2 cellular contexts compared by ENCODE assay signal in the genomic region with DNA sequence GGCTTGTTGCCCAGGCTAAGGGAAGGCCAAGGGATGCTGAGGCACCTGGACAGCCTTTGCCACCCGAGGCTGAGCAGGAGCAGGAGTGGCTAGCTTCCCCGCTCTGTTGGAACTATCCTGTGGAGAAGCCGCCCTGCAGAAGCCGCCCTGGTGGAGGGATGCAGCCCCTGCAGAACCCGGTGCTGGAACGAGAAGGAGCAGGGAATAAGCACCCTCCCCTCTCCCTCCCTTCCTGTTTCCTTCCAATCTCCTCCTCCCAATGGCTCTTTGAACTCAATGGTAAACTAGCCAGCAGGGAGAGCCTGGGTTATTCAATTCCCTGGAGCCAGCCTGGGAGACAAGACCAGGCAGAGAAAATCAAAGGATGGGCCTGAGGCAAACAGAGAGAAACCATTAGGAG.
TF ChIP-seq lines count a peak whose summit lies in the region.

No MANE protein-coding gene starts in this region.

TF ChIP-seq in A549, 52 proteins besides CTCF, POLR2A, EP300 and RAD21:
- TF ChIP-seq, protein P1, sequence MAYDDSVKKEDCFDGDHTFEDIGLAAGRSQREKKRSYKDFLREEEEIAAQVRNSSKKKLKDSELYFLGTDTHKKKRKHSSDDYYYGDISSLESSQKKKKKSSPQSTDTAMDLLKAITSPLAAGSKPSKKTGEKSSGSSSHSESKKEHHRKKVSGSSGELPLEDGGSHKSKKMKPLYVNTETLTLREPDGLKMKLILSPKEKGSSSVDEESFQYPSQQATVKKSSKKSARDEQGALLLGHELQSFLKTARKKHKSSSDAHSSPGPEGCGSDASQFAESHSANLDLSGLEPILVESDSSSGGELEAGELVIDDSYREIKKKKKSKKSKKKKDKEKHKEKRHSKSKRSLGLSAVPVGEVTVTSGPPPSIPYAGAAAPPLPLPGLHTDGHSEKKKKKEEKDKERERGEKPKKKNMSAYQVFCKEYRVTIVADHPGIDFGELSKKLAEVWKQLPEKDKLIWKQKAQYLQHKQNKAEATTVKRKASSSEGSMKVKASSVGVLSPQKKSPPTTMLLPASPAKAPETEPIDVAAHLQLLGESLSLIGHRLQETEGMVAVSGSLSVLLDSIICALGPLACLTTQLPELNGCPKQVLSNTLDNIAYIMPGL (CRISPR knock-in tag; IDR thresholded peaks at IDR 0.05; ENCODE audit: borderline replicate concordance): no peak
- TF ChIP-seq RARB (CRISPR knock-in tag; IDR thresholded peaks at IDR 0.05) (no peak), ZNF302 (CRISPR knock-in tag; IDR thresholded peaks at IDR 0.05) (no peak), MYC (IDR thresholded peaks at IDR 0.05; ENCODE audit: borderline replicate concordance, low read length) (no peak), MAFK (IDR thresholded peaks at IDR 0.05; ENCODE audit: partially characterized antibody) (no peak), NFE2L2 (conservative IDR thresholded peaks at IDR 0.05; ENCODE audit: low read length) (no peak), SMC3 (IDR thresholded peaks at IDR 0.05) (no peak), FOSL2 (IDR thresholded peaks at IDR 0.05) (no peak), FOSL2 (CRISPR knock-in tag; IDR thresholded peaks at IDR 0.05) (no peak), RFX5 (IDR thresholded peaks at IDR 0.05) (no peak), TFCP2L1 (CRISPR knock-in tag; IDR thresholded peaks at IDR 0.05) (no peak), NR3C1 (IDR thresholded peaks at IDR 0.05) (no peak), SREBF2 (IDR thresholded peaks at IDR 0.05) (no peak)
- TF ChIP-seq, protein P2, sequence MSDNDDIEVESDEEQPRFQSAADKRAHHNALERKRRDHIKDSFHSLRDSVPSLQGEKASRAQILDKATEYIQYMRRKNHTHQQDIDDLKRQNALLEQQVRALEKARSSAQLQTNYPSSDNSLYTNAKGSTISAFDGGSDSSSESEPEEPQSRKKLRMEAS (IDR thresholded peaks at IDR 0.05): no peak
- TF ChIP-seq, protein P3, sequence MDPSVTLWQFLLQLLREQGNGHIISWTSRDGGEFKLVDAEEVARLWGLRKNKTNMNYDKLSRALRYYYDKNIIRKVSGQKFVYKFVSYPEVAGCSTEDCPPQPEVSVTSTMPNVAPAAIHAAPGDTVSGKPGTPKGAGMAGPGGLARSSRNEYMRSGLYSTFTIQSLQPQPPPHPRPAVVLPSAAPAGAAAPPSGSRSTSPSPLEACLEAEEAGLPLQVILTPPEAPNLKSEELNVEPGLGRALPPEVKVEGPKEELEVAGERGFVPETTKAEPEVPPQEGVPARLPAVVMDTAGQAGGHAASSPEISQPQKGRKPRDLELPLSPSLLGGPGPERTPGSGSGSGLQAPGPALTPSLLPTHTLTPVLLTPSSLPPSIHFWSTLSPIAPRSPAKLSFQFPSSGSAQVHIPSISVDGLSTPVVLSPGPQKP (IDR thresholded peaks at IDR 0.05; ENCODE audit: low read depth, low read length): no peak
- TF ChIP-seq, protein P4, sequence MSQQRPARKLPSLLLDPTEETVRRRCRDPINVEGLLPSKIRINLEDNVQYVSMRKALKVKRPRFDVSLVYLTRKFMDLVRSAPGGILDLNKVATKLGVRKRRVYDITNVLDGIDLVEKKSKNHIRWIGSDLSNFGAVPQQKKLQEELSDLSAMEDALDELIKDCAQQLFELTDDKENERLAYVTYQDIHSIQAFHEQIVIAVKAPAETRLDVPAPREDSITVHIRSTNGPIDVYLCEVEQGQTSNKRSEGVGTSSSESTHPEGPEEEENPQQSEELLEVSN (IDR thresholded peaks at IDR 0.05; ENCODE audit: borderline replicate concordance, low read depth): no peak
- TF ChIP-seq, protein P5, sequence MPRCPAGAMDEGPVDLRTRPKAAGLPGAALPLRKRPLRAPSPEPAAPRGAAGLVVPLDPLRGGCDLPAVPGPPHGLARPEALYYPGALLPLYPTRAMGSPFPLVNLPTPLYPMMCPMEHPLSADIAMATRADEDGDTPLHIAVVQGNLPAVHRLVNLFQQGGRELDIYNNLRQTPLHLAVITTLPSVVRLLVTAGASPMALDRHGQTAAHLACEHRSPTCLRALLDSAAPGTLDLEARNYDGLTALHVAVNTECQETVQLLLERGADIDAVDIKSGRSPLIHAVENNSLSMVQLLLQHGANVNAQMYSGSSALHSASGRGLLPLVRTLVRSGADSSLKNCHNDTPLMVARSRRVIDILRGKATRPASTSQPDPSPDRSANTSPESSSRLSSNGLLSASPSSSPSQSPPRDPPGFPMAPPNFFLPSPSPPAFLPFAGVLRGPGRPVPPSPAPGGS (IDR thresholded peaks at IDR 0.05): no peak

TF ChIP-seq in GM23338, 12 proteins besides CTCF, POLR2A, EP300 and RAD21 (continued from another document):
- TF ChIP-seq, protein P6, sequence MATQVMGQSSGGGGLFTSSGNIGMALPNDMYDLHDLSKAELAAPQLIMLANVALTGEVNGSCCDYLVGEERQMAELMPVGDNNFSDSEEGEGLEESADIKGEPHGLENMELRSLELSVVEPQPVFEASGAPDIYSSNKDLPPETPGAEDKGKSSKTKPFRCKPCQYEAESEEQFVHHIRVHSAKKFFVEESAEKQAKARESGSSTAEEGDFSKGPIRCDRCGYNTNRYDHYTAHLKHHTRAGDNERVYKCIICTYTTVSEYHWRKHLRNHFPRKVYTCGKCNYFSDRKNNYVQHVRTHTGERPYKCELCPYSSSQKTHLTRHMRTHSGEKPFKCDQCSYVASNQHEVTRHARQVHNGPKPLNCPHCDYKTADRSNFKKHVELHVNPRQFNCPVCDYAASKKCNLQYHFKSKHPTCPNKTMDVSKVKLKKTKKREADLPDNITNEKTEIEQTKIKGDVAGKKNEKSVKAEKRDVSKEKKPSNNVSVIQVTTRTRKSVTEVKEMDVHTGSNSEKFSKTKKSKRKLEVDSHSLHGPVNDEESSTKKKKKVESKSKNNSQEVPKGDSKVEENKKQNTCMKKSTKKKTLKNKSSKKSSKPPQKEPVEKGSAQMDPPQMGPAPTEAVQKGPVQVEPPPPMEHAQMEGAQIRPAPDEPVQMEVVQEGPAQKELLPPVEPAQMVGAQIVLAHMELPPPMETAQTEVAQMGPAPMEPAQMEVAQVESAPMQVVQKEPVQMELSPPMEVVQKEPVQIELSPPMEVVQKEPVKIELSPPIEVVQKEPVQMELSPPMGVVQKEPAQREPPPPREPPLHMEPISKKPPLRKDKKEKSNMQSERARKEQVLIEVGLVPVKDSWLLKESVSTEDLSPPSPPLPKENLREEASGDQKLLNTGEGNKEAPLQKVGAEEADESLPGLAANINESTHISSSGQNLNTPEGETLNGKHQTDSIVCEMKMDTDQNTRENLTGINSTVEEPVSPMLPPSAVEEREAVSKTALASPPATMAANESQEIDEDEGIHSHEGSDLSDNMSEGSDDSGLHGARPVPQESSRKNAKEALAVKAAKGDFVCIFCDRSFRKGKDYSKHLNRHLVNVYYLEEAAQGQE (IDR thresholded peaks at IDR 0.05; ENCODE audit: unreplicated experiment): no peak
- TF ChIP-seq ZNF331 (CRISPR knock-in tag; IDR thresholded peaks at IDR 0.05; ENCODE audit: low read depth) (no peak), CREB1 (CRISPR knock-in tag; IDR thresholded peaks at IDR 0.05; ENCODE audit: low read depth) (no peak), ZNF114 (CRISPR knock-in tag; IDR thresholded peaks at IDR 0.05) (no peak), POLR2AphosphoS5 (IDR thresholded peaks at IDR 0.05; ENCODE audit: low read depth) (no peak), NANOG (IDR thresholded peaks at IDR 0.05; ENCODE audit: borderline replicate concordance) (no peak), EZH2phosphoT487 (IDR thresholded peaks at IDR 0.05; ENCODE audit: unreplicated experiment) (no peak), EZH2 (IDR thresholded peaks at IDR 0.05; ENCODE audit: low read depth, unreplicated experiment) (no peak), JUNB (IDR thresholded peaks at IDR 0.05; ENCODE audit: unreplicated experiment) (no peak)
- TF ChIP-seq, protein P7, sequence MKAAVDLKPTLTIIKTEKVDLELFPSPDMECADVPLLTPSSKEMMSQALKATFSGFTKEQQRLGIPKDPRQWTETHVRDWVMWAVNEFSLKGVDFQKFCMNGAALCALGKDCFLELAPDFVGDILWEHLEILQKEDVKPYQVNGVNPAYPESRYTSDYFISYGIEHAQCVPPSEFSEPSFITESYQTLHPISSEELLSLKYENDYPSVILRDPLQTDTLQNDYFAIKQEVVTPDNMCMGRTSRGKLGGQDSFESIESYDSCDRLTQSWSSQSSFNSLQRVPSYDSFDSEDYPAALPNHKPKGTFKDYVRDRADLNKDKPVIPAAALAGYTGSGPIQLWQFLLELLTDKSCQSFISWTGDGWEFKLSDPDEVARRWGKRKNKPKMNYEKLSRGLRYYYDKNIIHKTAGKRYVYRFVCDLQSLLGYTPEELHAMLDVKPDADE (IDR thresholded peaks at IDR 0.05): no peak
- TF ChIP-seq, protein P8, sequence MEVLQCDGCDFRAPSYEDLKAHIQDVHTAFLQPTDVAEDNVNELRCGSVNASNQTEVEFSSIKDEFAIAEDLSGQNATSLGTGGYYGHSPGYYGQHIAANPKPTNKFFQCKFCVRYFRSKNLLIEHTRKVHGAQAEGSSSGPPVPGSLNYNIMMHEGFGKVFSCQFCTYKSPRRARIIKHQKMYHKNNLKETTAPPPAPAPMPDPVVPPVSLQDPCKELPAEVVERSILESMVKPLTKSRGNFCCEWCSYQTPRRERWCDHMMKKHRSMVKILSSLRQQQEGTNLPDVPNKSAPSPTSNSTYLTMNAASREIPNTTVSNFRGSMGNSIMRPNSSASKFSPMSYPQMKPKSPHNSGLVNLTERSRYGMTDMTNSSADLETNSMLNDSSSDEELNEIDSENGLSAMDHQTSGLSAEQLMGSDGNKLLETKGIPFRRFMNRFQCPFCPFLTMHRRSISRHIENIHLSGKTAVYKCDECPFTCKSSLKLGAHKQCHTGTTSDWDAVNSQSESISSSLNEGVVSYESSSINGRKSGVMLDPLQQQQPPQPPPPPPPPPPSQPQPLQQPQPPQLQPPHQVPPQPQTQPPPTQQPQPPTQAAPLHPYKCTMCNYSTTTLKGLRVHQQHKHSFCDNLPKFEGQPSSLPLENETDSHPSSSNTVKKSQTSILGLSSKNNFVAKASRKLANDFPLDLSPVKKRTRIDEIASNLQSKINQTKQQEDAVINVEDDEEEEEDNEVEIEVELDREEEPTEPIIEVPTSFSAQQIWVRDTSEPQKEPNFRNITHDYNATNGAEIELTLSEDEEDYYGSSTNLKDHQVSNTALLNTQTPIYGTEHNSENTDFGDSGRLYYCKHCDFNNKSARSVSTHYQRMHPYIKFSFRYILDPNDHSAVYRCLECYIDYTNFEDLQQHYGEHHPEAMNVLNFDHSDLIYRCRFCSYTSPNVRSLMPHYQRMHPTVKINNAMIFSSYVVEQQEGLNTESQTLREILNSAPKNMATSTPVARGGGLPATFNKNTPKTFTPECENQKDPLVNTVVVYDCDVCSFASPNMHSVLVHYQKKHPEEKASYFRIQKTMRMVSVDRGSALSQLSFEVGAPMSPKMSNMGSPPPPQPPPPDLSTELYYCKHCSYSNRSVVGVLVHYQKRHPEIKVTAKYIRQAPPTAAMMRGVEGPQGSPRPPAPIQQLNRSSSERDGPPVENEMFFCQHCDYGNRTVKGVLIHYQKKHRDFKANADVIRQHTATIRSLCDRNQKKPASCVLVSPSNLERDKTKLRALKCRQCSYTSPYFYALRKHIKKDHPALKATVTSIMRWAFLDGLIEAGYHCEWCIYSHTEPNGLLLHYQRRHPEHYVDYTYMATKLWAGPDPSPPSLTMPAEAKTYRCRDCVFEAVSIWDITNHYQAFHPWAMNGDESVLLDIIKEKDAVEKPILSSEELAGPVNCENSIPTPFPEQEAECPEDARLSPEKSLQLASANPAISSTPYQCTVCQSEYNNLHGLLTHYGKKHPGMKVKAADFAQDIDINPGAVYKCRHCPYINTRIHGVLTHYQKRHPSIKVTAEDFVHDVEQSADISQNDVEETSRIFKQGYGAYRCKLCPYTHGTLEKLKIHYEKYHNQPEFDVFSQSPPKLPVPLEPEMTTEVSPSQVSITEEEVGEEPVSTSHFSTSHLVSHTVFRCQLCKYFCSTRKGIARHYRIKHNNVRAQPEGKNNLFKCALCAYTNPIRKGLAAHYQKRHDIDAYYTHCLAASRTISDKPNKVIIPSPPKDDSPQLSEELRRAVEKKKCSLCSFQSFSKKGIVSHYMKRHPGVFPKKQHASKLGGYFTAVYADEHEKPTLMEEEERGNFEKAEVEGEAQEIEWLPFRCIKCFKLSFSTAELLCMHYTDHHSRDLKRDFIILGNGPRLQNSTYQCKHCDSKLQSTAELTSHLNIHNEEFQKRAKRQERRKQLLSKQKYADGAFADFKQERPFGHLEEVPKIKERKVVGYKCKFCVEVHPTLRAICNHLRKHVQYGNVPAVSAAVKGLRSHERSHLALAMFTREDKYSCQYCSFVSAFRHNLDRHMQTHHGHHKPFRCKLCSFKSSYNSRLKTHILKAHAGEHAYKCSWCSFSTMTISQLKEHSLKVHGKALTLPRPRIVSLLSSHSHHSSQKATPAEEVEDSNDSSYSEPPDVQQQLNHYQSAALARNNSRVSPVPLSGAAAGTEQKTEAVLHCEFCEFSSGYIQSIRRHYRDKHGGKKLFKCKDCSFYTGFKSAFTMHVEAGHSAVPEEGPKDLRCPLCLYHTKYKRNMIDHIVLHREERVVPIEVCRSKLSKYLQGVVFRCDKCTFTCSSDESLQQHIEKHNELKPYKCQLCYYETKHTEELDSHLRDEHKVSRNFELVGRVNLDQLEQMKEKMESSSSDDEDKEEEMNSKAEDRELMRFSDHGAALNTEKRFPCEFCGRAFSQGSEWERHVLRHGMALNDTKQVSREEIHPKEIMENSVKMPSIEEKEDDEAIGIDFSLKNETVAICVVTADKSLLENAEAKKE (CRISPR knock-in tag; IDR thresholded peaks at IDR 0.05): no peak
TF ChIP-seq in GM23338: peak in this region for 0.
